ENCODE assay signal across 1 cellular context in genomic region chr2:152444448-152444847, GRCh38.
TF ChIP-seq lines count a peak whose summit lies in the region.

No MANE protein-coding gene starts in this region.

TF ChIP-seq in SK-N-SH, 30 proteins besides CTCF, POLR2A, EP300 and RAD21 (continued from another document):
- TF ChIP-seq YY1 (IDR thresholded peaks at IDR 0.05; ENCODE audit: low read depth): no peak
- no peak for TF ChIP-seq CHD2 (IDR thresholded peaks at IDR 0.05; ENCODE audit: low read length, partially characterized antibody)
- TF ChIP-seq TEAD4 (IDR thresholded peaks at IDR 0.05; ENCODE audit: borderline replicate concordance, insufficient read depth): no peak
- TF ChIP-seq RXRA (IDR thresholded peaks at IDR 0.05; ENCODE audit: borderline replicate concordance, low read depth): no peak
- no peak for TF ChIP-seq EZH2phosphoT487 (IDR thresholded peaks at IDR 0.05; ENCODE audit: borderline replicate concordance, low read depth)
- TF ChIP-seq GABPA (IDR thresholded peaks at IDR 0.05; ENCODE audit: low read depth): no peak
- TF ChIP-seq TCF12 (IDR thresholded peaks at IDR 0.05): no peak
- TF ChIP-seq REST (IDR thresholded peaks at IDR 0.05; ENCODE audit: low read depth, low read length): no peak
- TF ChIP-seq SMC3 (IDR thresholded peaks at IDR 0.05; ENCODE audit: low read depth, low read length): no peak
